ENCODE assay signal across 15 cellular contexts in genomic region chr7:137081276-137081675, GRCh38.
DNase-seq lines count a peak whose midpoint lies in the region; ATAC-seq and TF ChIP-seq lines count a peak whose summit lies in the region.
"Had no signal": no experiment of that assay in that cellular context is flagged by ENCODE, and none has a peak within 500 bp of the region (broad histone marks: within the 10 kb centered on the region; RNA-seq: fewer than 3 reads in every experiment).

No MANE protein-coding gene starts in this region.

- no peak for TF ChIP-seq CTCF in heart right ventricle (IDR thresholded peaks at IDR 0.05)
- TF ChIP-seq CTCF in colonic mucosa (IDR thresholded peaks at IDR 0.05): no peak

- H3K4me3 Mint-ChIP-seq in immature natural killer cell: no peak overlapping the region

- intact Hi-C loops in heart right ventricle (cut with DNase I) (loop anchor here in 4 of 10 donors (5.0 to 10.0 kb wide), 4 partner anchors 89 to 206 kb away; no protein-coding TSS in a partner anchor), cardiac septum (cut with DNase I) (loop anchor here (5.0 to 10.0 kb wide), 3 partner anchors 64 to 209 kb away; no protein-coding TSS in a partner anchor), posterior vena cava (cut with DNase I) (no loop called here), colonic mucosa (cut with DNase I) (no loop called here)

- H3K36me3 ChIP-seq in heart right ventricle (no peaks in the 10 kb centered on the region), adipocyte (ENCODE audit: control insufficient read depth, insufficient read depth, low read length, severe bottlenecking) (no peaks in the 10 kb centered on the region), colonic mucosa (no peaks in the 10 kb centered on the region)

- H3K9me3 Mint-ChIP-seq in immature natural killer cell: peaks cover 15 to 43% (median 22%) of the 10 kb centered on the region in 6 donors

- no peaks in the 10 kb centered on the region for H3K4me1 Mint-ChIP-seq in immature natural killer cell

- no peaks in the 10 kb centered on the region for H3K27me3 ChIP-seq in heart right ventricle
- H3K27me3 ChIP-seq in adipocyte (replicated peaks; ENCODE audit: control insufficient read depth, insufficient read depth, low read length): no peaks in the 10 kb centered on the region
- H3K27me3 ChIP-seq in colonic mucosa: no peaks in the 10 kb centered on the region

- H3K4me3 ChIP-seq in heart right ventricle (no peak overlapping the region), adipocyte (ENCODE audit: low read length) (peak overlapping the region; percentile 16), colonic mucosa (no peak overlapping the region)

- H3K27ac Mint-ChIP-seq in immature natural killer cell: no peak overlapping the region

- ATAC-seq in heart right ventricle: no peak

- H3K36me3 Mint-ChIP-seq in immature natural killer cell: no peaks in the 10 kb centered on the region

- no peak overlapping the region for H3K9ac ChIP-seq in adipocyte (ENCODE audit: low read length)
- H3K9ac ChIP-seq in colonic mucosa (ENCODE audit: low read depth in 2 of 2, low read length in 2 of 2): no peak overlapping the region

- H3K4me1 ChIP-seq in heart right ventricle (peaks cover 0 to 50% (median 25%) of the 10 kb centered on the region in 9 donors), adipocyte (ENCODE audit: control insufficient read depth, insufficient read depth, low read length) (peaks cover 35% of the 10 kb centered on the region), colonic mucosa (no peaks in the 10 kb centered on the region)

- no peaks in the 10 kb centered on the region for H3K27me3 Mint-ChIP-seq in immature natural killer cell (ENCODE audit: low read depth in 3 of 3)

- WGBS in heart right ventricle, 2 donors: 75 to 79% methylated on average over 2 of the region's 2 CpGs

- H3K9me3 ChIP-seq in heart right ventricle (peaks cover 0 to 9% (median 0%) of the 10 kb centered on the region in 11 donors), adipocyte (ENCODE audit: control insufficient read depth, low read length) (no peaks in the 10 kb centered on the region), colonic mucosa (peaks cover 4% of the 10 kb centered on the region)

- DNase-seq in heart right ventricle: no peak
- no peak for DNase-seq in cardiac septum (ENCODE audit: low spot score)
- peak; percentile 63 for DNase-seq in adipocyte (ENCODE audit: low read depth)
- peak; percentile 2 for DNase-seq in inferior parietal cortex (ENCODE audit: extremely low spot score)
- no peak for DNase-seq in posterior vena cava (ENCODE audit: low spot score)
- DNase-seq in colonic mucosa: no peak
- DNase-seq in NCI-H524 treated with DMSO at 0.1 percent for 48 hours (lab: John Stamatoyannopoulos, UW): no peak
- DNase-seq in immature natural killer cell: no peak
- DNase-seq: 8988T, DMS153, Karpas-422, NCI-H1417 treated with DMSO at 0.1 percent for 48 hours, NCI-H2029, SIG-M5 had no signal

- H3K27ac ChIP-seq in heart right ventricle (peak overlapping the region in 7 of 10 donors; percentile 49 to 84 (median 76)), colonic mucosa (no peak overlapping the region)
- H3K27ac ChIP-seq: C4-2B had no signal

Comparison
In these comparisons a context has a peak if more than half of its experiments do, and no peak if none do; other contexts are left out.
1. DNase-seq: peak in adipocyte (single experiment) and inferior parietal cortex (single experiment); none in heart right ventricle (0 of 2), cardiac septum (single experiment), posterior vena cava (single experiment), colonic mucosa (single experiment), NCI-H524 treated with DMSO at 0.1 percent for 48 hours (single experiment) and immature natural killer cell (0 of 3).